In the genomic region with DNA sequence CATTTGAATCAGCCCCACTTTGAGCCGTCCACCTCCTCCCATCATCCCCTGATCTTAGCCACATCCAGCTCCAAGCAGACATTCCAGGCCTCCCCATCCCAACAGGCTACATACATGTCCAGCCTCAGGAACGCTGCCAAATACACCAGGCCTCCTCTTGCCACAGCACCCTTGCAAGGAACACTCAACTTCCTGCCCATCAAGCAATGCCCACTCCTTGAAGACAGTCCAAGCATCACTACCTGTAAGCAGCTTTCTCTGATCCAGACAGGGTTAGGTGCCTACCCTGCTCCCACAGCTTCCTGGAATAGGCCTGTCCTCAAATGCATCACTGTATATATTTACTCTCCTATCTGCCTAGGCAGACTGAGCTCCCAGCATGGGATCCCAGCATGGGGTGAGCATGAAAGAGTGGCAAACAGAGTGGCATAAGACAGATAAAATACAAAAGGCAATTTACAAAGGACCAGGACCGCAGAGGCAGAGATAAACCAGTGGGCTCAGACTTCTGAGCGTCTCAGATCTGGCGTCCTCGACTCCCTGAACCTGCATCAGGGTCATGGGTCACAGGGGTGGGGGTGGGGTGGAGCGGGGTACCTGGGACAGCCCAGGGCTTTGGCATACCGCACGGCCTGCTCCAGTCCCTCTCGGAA, we compare ENCODE assay signal across 9 cellular contexts. TPM values are rescaled to one million over a fixed set of nuclear protein-coding genes. Genes with fewer than 3 reads are reported as not detected.
DNase-seq lines count a peak whose midpoint lies in the region; ATAC-seq, FAIRE-seq and TF ChIP-seq lines count a peak whose summit lies in the region.
"Had no signal": no experiment of that assay in that cellular context is flagged by ENCODE, and none has a peak within 500 bp of the region (broad histone marks: within the 10 kb centered on the region; RNA-seq: fewer than 3 reads in every experiment).

No MANE protein-coding gene starts in this region.

- H3K27me3 Mint-ChIP-seq in T-cell (peaks cover 5 to 10% of the 10 kb centered on the region in 2 donors), naive B cell (peaks cover 9 to 25% (median 19%) of the 10 kb centered on the region in 3 donors)

- CTCF ChIA-PET in AG04450 (lab: Charles Lee) = no interaction called here
- CTCF ChIA-PET in T-cell (lab: Charles Lee) = no interaction called here

- peak overlapping the region; percentile 60 for H3K4me3 ChIP-seq in AG04450 (ENCODE audit: low read depth, low read length)

- FAIRE-seq in H54 (lab: Jason Lieb, UNC) (no peak), urothelium cell line (lab: Jason Lieb, UNC) (no peak)
- FAIRE-seq: islet of Langerhans had no signal

- H3K4me3 Mint-ChIP-seq in T-cell (peak overlapping the region; percentile 72 to 87 (median 83)), naive B cell (peak overlapping the region; percentile 58 to 94 (median 85))

- DNase-seq in AG04450 (ENCODE audit: low read depth, low spot score) = no peak
- peak; percentile 31 for DNase-seq in H54 (ENCODE audit: insufficient read length, low spot score)
- no peak for DNase-seq in T-cell
- no peak for DNase-seq in naive B cell
- no peak for DNase-seq in urothelium cell line (ENCODE audit: low spot score)
- no peak for DNase-seq in NCI-H187 treated with DMSO at 0.1 percent for 48 hours (lab: John Stamatoyannopoulos, UW)

- TF ChIP-seq CTCF in AG04450 (IDR thresholded peaks at IDR 0.05; ENCODE audit: low read depth, low read length) = no peak

- peak overlapping the region; percentile 54 for H3K27ac ChIP-seq in AG04450 (ENCODE audit: low read depth, low read length)

- H3K27me3 ChIP-seq in AG04450 (ENCODE audit: control insufficient read depth, insufficient read depth, low read length) = no peaks in the 10 kb centered on the region

- H3K27ac Mint-ChIP-seq in T-cell = peak overlapping the region; percentile 87 to 88
- H3K27ac Mint-ChIP-seq in naive B cell = peak overlapping the region in 4 of 6 donors; percentile 7 to 92 (median 53)

- H3K9me3 Mint-ChIP-seq in T-cell (no peaks in the 10 kb centered on the region), naive B cell (no peaks in the 10 kb centered on the region)

- ATAC-seq in T-cell (replicated peaks in 1 of 4) = peak; percentile 11 to 17 (median 14)
- ATAC-seq in esophagus mucosa = peak; percentile 11
- peak; percentile 2 to 3 for ATAC-seq in naive B cell (ENCODE audit: low read depth in 2 of 2)
- ATAC-seq in HG02884 (IDR thresholded peaks at IDR 0.05; ENCODE audit: unreplicated experiment) = no peak

- POLR2A ChIA-PET in AG04450 (lab: Yijun Ruan, JAX) = interaction anchor here (0.7 to 1.5 kb wide), 2 partner anchors 8 to 197 kb away, joined by 3 to 4 read pairs; a partner anchor contains a TSS
- POLR2A ChIA-PET in T-cell (lab: Charles Lee) = interaction anchor here in 1 of 2 donors (0.5 kb wide), 1 partner anchor 61 kb away, joined by 4 read pairs; no protein-coding TSS in a partner anchor

- no peaks in the 10 kb centered on the region for H3K9me3 ChIP-seq in AG04450 (ENCODE audit: control insufficient read depth, insufficient read depth, low read length)

- H3K4me1 Mint-ChIP-seq in T-cell (peaks cover 17 to 23% (median 21%) of the 10 kb centered on the region in 3 donors), naive B cell (peaks cover 20 to 26% (median 24%) of the 10 kb centered on the region in 3 donors)

- peaks cover 15% of the 10 kb centered on the region for H3K36me3 Mint-ChIP-seq in T-cell
- peaks cover 5 to 8% of the 10 kb centered on the region in 2 donors for H3K36me3 Mint-ChIP-seq in naive B cell

- no peak for TF ChIP-seq POLR2A in H54 (IDR thresholded peaks at IDR 0.05; ENCODE audit: low read depth, low read length)

RNA-seq across cellular contexts. Expression of a gene that starts 0.8 kb away (rescaled TPM):
- polyA plus RNA-seq in AG04450 (2011; rRNA removed) (22.8 and 27.9 TPM in 2 replicates), naive B cell (ENCODE audit: low read depth in 6 of 6) (1 to 10 TPM in 5 of 6 donors, under 1 TPM in 1; 0.79 to 2.5 (median 2.1) TPM)
- 13.3 and 15.6 TPM in 2 replicates for polyA minus RNA-seq in AG04450 (2011; rRNA and poly(A)+ RNA removed)
- total RNA-seq in T-cell (10 to 100 TPM; 14.9 to 27.4 (median 19.9) TPM), esophagus mucosa (8.6 TPM)
